Comparison of ENCODE assay signal across 16 cellular contexts in the genomic region with DNA sequence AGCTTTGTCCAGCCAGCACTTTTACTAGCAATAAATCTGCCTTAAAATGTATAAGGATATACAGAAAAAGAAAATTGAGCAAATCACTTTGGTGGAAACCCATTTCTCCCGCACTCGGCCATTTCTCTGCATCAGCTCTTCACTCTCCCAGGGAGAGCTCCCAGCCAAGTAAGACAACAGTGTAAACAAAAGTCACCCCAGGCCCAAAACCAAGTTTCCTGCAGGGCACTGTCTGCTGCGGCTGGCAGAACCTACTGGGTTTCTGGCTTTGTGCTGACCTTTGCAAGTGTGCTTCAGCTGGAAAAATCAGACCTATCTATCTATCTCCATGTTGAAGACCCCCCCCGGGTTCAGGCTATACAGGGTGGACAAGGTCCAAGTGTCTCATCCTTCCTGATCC.
DNase-seq lines count a peak whose midpoint lies in the region; ATAC-seq and TF ChIP-seq lines count a peak whose summit lies in the region.
"Had no signal": no experiment of that assay in that cellular context is flagged by ENCODE, and none has a peak within 500 bp of the region (broad histone marks: within the 10 kb centered on the region; RNA-seq: fewer than 3 reads in every experiment).

No MANE protein-coding gene starts in this region.

- H2AFZ ChIP-seq in KMS-11 (ENCODE audit: low read depth): no peak overlapping the region
- H2AFZ ChIP-seq: GM23248 had no signal

- no peaks in the 10 kb centered on the region; the same call in 1 of the 2 replicates for H3K27me3 Mint-ChIP-seq in WTC11 (ENCODE audit: low read depth)

- H3K27me3 ChIP-seq in KMS-11 (ENCODE audit: insufficient read depth, low read depth): no peaks in the 10 kb centered on the region
- H3K27me3 ChIP-seq in SJCRH30: no peaks in the 10 kb centered on the region
- no peaks in the 10 kb centered on the region for H3K27me3 ChIP-seq in adrenal gland

- peak overlapping the region; percentile 59 for H3K9ac ChIP-seq in KMS-11
- H3K9ac ChIP-seq: GM23248 had no signal

- POLR2A ChIA-PET in WTC11 (lab: Charles Lee): no interaction called here

- ATAC-seq in WTC11: no peak
- ATAC-seq: HCT116 had no signal

- H3K27ac Mint-ChIP-seq in WTC11: no peak overlapping the region

- no peak overlapping the region for H3K4me3 Mint-ChIP-seq in WTC11
- H3K4me3 Mint-ChIP-seq: CD8-positive, alpha-beta memory T cell had no signal

- no peaks in the 10 kb centered on the region for H4K20me1 ChIP-seq in KMS-11 (ENCODE audit: insufficient read depth)

- H3K9me3 ChIP-seq in SJCRH30 (replicated peaks) (no peaks in the 10 kb centered on the region), adrenal gland (replicated peaks in 1 of 3) (no peaks in the 10 kb centered on the region)

- no peak for TF ChIP-seq CTCF in KMS-11 (conservative IDR thresholded peaks at IDR 0.05; ENCODE audit: low read depth, low read length)
- TF ChIP-seq CTCF in WTC11 (IDR thresholded peaks at IDR 0.05): no peak
- TF ChIP-seq CTCF in adrenal gland (IDR thresholded peaks at IDR 0.05): no peak

- H3K79me2 ChIP-seq in KMS-11 (ENCODE audit: insufficient read depth, low read depth): peaks cover 12% of the 10 kb centered on the region; the same call in 1 of the 2 replicates

- intact Hi-C loops in adrenal gland (cut with DNase I): no loop called here

- WGBS in adrenal gland, 4 donors: 73 to 89% (median 86%) methylated on average over 4 of the region's 4 CpGs

- H3K27ac ChIP-seq in KMS-11: peak overlapping the region; percentile 93
- H3K27ac ChIP-seq in SJCRH30: peak overlapping the region; percentile 87
- H3K27ac ChIP-seq in adrenal gland: no peak overlapping the region
- H3K27ac ChIP-seq: GM23248, SK-N-MC had no signal

- peaks cover 4% of the 10 kb centered on the region; the same call in 1 of the 2 replicates for H3K36me3 Mint-ChIP-seq in WTC11
- H3K36me3 Mint-ChIP-seq: CD8-positive, alpha-beta memory T cell had no signal

- no peak for DNase-seq in SJCRH30
- DNase-seq in medulla oblongata (ENCODE audit: extremely low spot score): peak; percentile 8
- no peak for DNase-seq in WTC11 (ENCODE audit: low spot score)
- no peak for DNase-seq in adrenal gland
- DNase-seq in erythroblast (lab: John Stamatoyannopoulos, UW): no peak
- DNase-seq in NCI-H2029 (lab: John Stamatoyannopoulos, UW): no peak
- DNase-seq: CD8-positive, alpha-beta memory T cell; DMS79; NCI-H1417 treated with DMSO at 0.1 percent for 48 hours; NCI-H2029 treated with DMSO at 0.1 percent for 48 hours; NCI-H510A; NCI-H774 had no signal

- H3K36me3 ChIP-seq in KMS-11 (ENCODE audit: insufficient read depth): no peaks in the 10 kb centered on the region
- no peaks in the 10 kb centered on the region for H3K36me3 ChIP-seq in SJCRH30
- no peaks in the 10 kb centered on the region for H3K36me3 ChIP-seq in adrenal gland (replicated peaks in 1 of 2)

- peaks cover 37% of the 10 kb centered on the region for H3K4me1 Mint-ChIP-seq in WTC11
- H3K4me1 Mint-ChIP-seq: CD8-positive, alpha-beta memory T cell had no signal

- H3K4me1 ChIP-seq in KMS-11 (ENCODE audit: low read depth, poor library complexity, severe bottlenecking) (peaks cover 100% of the 10 kb centered on the region), SJCRH30 (peaks cover 45% of the 10 kb centered on the region), adrenal gland (replicated peaks in 1 of 2) (no peaks in the 10 kb centered on the region)

- CTCF ChIA-PET in WTC11 (lab: Charles Lee): interaction anchor here (1.2 to 1.3 kb wide), 3 partner anchors 11 to 142 kb away, joined by 3 to 5 read pairs (median 3); no protein-coding TSS in a partner anchor

- peaks cover 16% of the 10 kb centered on the region for H3K9me3 Mint-ChIP-seq in WTC11
- H3K9me3 Mint-ChIP-seq: CD8-positive, alpha-beta memory T cell had no signal

- TF ChIP-seq POLR2A in adrenal gland (IDR thresholded peaks at IDR 0.05): no peak
- TF ChIP-seq POLR2A in erythroblast (IDR thresholded peaks at IDR 0.05; ENCODE audit: low read length): no peak

- H3K4me3 ChIP-seq in KMS-11 (IDR thresholded peaks at IDR 0.05; ENCODE audit: insufficient read depth, low read depth, low read length) (peak overlapping the region; percentile 78), SJCRH30 (no peak overlapping the region), adrenal gland (no peak overlapping the region)
- H3K4me3 ChIP-seq: GM23248, SK-N-MC had no signal

- peak overlapping the region; percentile 95 for H3K4me2 ChIP-seq in KMS-11

TF ChIP-seq in WTC11, 78 proteins besides CTCF, POLR2A, EP300 and RAD21:
- TF ChIP-seq JAZF1 (CRISPR knock-in tag; IDR thresholded peaks at IDR 0.05) (no peak), GRHL2 (CRISPR knock-in tag; IDR thresholded peaks at IDR 0.05; ENCODE audit: insufficient replicate concordance, severe bottlenecking) (no peak), PREB (CRISPR knock-in tag; IDR thresholded peaks at IDR 0.05; ENCODE audit: borderline replicate concordance) (no peak), ZNF263 (CRISPR knock-in tag; IDR thresholded peaks at IDR 0.05; ENCODE audit: low read depth) (no peak)
TF ChIP-seq in WTC11: peak in this region for 0.

Comparison
In these comparisons a context has a peak if more than half of its experiments do, and no peak if none do; other contexts are left out.
1. H3K27ac ChIP-seq: peak in KMS-11 (single experiment) and SJCRH30 (single experiment); none in adrenal gland (0 of 5).